In genomic region chr19:54464624-54465266, GRCh38 we compare ENCODE assay signal across 8 cellular contexts. TPM values are rescaled to one million over a fixed set of nuclear protein-coding genes. Genes with fewer than 3 reads are reported as not detected.
DNase-seq lines count a peak whose midpoint lies in the region; ATAC-seq and TF ChIP-seq lines count a peak whose summit lies in the region.

No MANE protein-coding gene starts in this region.

- H3K4me3 ChIP-seq in SJSA1 (peak overlapping the region; percentile 53), thymus (ENCODE audit: low read length) (peak overlapping the region; percentile 59)

- H3K27ac ChIP-seq in SJSA1 (peak overlapping the region; percentile 86), thymus (ENCODE audit: low read depth) (peak overlapping the region; percentile 58)

- H3K27ac Mint-ChIP-seq in IgD-negative memory B cell (peak overlapping the region; percentile 73 to 97 (median 92)), glutamatergic neuron (ENCODE audit: unreplicated experiment) (peak overlapping the region; percentile 88)
- no peak overlapping the region for H3K27ac Mint-ChIP-seq in activated naive CD4-positive, alpha-beta T cell treated with anti-CD3 and anti-CD28 coated beads, Interleukin-2, amount 50 U/mL, for 24 hours

- ATAC-seq in GM21619 (IDR thresholded peaks at IDR 0.05; ENCODE audit: unreplicated experiment) (peak; percentile 45), omental fat pad (ENCODE audit: low FRiP score) (peak; percentile 71)

- 4% methylated on average over 61 of the region's 61 CpGs for WGBS in thymus

- peak overlapping the region; percentile 85 to 97 (median 92) for H3K4me3 Mint-ChIP-seq in IgD-negative memory B cell
- peak overlapping the region; percentile 83 for H3K4me3 Mint-ChIP-seq in activated naive CD4-positive, alpha-beta T cell treated with anti-CD3 and anti-CD28 coated beads, Interleukin-2, amount 50 U/mL, for 24 hours
- H3K4me3 Mint-ChIP-seq in glutamatergic neuron (ENCODE audit: unreplicated experiment) = peak overlapping the region; percentile 93

- H3K4me1 ChIP-seq in SJSA1 (replicated peaks) = peaks cover 33% of the 10 kb centered on the region
- H3K4me1 ChIP-seq in thymus (ENCODE audit: control insufficient read depth, insufficient read depth, low read length) = no peaks in the 10 kb centered on the region

- no peaks in the 10 kb centered on the region for H3K9me3 Mint-ChIP-seq in IgD-negative memory B cell
- H3K9me3 Mint-ChIP-seq in activated naive CD4-positive, alpha-beta T cell treated with anti-CD3 and anti-CD28 coated beads, Interleukin-2, amount 50 U/mL, for 24 hours = no peaks in the 10 kb centered on the region
- peaks cover 16% of the 10 kb centered on the region for H3K9me3 Mint-ChIP-seq in glutamatergic neuron (ENCODE audit: unreplicated experiment)

- H3K27me3 Mint-ChIP-seq in IgD-negative memory B cell = peaks cover 12% of the 10 kb centered on the region
- H3K27me3 Mint-ChIP-seq in activated naive CD4-positive, alpha-beta T cell treated with anti-CD3 and anti-CD28 coated beads, Interleukin-2, amount 50 U/mL, for 24 hours = peaks cover 5% of the 10 kb centered on the region
- peaks cover 14% of the 10 kb centered on the region for H3K27me3 Mint-ChIP-seq in glutamatergic neuron (ENCODE audit: unreplicated experiment)

- DNase-seq in ELR (ENCODE audit: low read depth) = peak; percentile 85
- peak; percentile 89 to 91 for DNase-seq in SJSA1 (ENCODE audit: low read depth in 1 of 2, low spot score in 2 of 2)
- peak; percentile 96 for DNase-seq in glutamatergic neuron
- DNase-seq in omental fat pad (ENCODE audit: low spot score) = peak; percentile 79

- H3K27me3 ChIP-seq in SJSA1 (replicated peaks) (no peaks in the 10 kb centered on the region), thymus (ENCODE audit: control insufficient read depth, insufficient read depth) (peaks cover 20% of the 10 kb centered on the region)

- no peak for TF ChIP-seq CTCF in glutamatergic neuron (IDR thresholded peaks at IDR 0.05; ENCODE audit: partially characterized antibody, unreplicated experiment)
- TF ChIP-seq CTCF in omental fat pad (IDR thresholded peaks at IDR 0.05) = peak in 1 of 3 donors; percentile 2

- H3K4me1 Mint-ChIP-seq in IgD-negative memory B cell = peaks cover 10 to 18% (median 10%) of the 10 kb centered on the region in 3 donors
- peaks cover 14% of the 10 kb centered on the region for H3K4me1 Mint-ChIP-seq in activated naive CD4-positive, alpha-beta T cell treated with anti-CD3 and anti-CD28 coated beads, Interleukin-2, amount 50 U/mL, for 24 hours
- peaks cover 3% of the 10 kb centered on the region for H3K4me1 Mint-ChIP-seq in glutamatergic neuron (ENCODE audit: low read depth, unreplicated experiment)

- peaks cover 35% of the 10 kb centered on the region for H3K36me3 ChIP-seq in SJSA1
- peaks cover 26% of the 10 kb centered on the region for H3K36me3 ChIP-seq in thymus (ENCODE audit: control insufficient read depth, insufficient read depth)

- H3K36me3 Mint-ChIP-seq in IgD-negative memory B cell (no peaks in the 10 kb centered on the region), glutamatergic neuron (ENCODE audit: unreplicated experiment) (no peaks in the 10 kb centered on the region)
- H3K36me3 Mint-ChIP-seq in activated naive CD4-positive, alpha-beta T cell treated with anti-CD3 and anti-CD28 coated beads, Interleukin-2, amount 50 U/mL, for 24 hours = no peaks in the 10 kb centered on the region

- 0 out of 2 replicates have a peak, but pooled peaks cover 5% of the 10 kb centered on the region for H3K9me3 ChIP-seq in SJSA1 (replicated peaks)
- peaks cover 2% of the 10 kb centered on the region for H3K9me3 ChIP-seq in thymus (ENCODE audit: control insufficient read depth)

RNA-seq across cellular contexts. Expression of gene LENG9, which starts 1.2 kb away (rescaled TPM):
- not detected for polyA plus RNA-seq in IgD-negative memory B cell
- total RNA-seq in SJSA1 (2014; rRNA removed; shearing (Covaris generic)) = 4.0 and 5.4 TPM in 2 replicates
- 4.7 TPM for total RNA-seq in glutamatergic neuron (ENCODE audit: unreplicated experiment)
- 1 to 10 TPM; 6.6 to 9.1 (median 7.8) TPM for total RNA-seq in omental fat pad
- polyA plus RNA-seq in thymus = 2.2 TPM

RNA-seq across cellular contexts. Expression of gene CDC42EP5, which starts 8.4 kb away (rescaled TPM):
- polyA plus RNA-seq in IgD-negative memory B cell (not detected), thymus (5.2 TPM)
- total RNA-seq in SJSA1 (2014; rRNA removed; shearing (Covaris generic)) = 1.2 and 8.8 TPM in 2 replicates
- total RNA-seq in glutamatergic neuron (ENCODE audit: unreplicated experiment) (not detected), omental fat pad (10 to 100 TPM; 12.1 to 24.1 (median 17.4) TPM)

RNA-seq across cellular contexts. Expression of gene LENG8, which starts 15.7 kb away (rescaled TPM):
- polyA plus RNA-seq in IgD-negative memory B cell (11.4 TPM), thymus (151 TPM)
- total RNA-seq in SJSA1 (2014; rRNA removed; shearing (Covaris generic)) = 9.5 and 14.4 TPM in 2 replicates
- total RNA-seq in glutamatergic neuron (ENCODE audit: unreplicated experiment) (278 TPM), omental fat pad (100 to 1,000 TPM in 2 of 4 donors, 10 to 100 TPM in 2; 79.5 to 160 (median 112) TPM)

RNA-seq across cellular contexts. Expression of gene LAIR2, which starts 37.9 kb away (rescaled TPM):
- polyA plus RNA-seq in IgD-negative memory B cell = 0.99 TPM
- total RNA-seq in SJSA1 (2014; rRNA removed; shearing (Covaris generic)) = not detected in 2 replicates
- total RNA-seq in glutamatergic neuron (ENCODE audit: unreplicated experiment) = not detected
- total RNA-seq in omental fat pad = not detected
- polyA plus RNA-seq in thymus = 18.5 TPM

RNA-seq across cellular contexts. Expression of gene TTYH1, which starts 49.5 kb away (rescaled TPM):
- polyA plus RNA-seq in IgD-negative memory B cell (0.16 TPM), thymus (0.43 TPM)
- total RNA-seq in SJSA1 (2014; rRNA removed; shearing (Covaris generic)) = not detected in 2 replicates
- total RNA-seq in glutamatergic neuron (ENCODE audit: unreplicated experiment) (2.9 TPM), omental fat pad (under 1 TPM in 2 of 4 donors, not detected in 2; 0.28 to 0.84 TPM)

Comparison
In these comparisons a context has a peak if more than half of its experiments do, and no peak if none do; other contexts are left out.
1. Peak in every context shown above with its lines: DNase-seq, ATAC-seq, H3K4me3 ChIP-seq and H3K27ac ChIP-seq.